ENCODE assay signal across 13 cellular contexts in the genomic region with DNA sequence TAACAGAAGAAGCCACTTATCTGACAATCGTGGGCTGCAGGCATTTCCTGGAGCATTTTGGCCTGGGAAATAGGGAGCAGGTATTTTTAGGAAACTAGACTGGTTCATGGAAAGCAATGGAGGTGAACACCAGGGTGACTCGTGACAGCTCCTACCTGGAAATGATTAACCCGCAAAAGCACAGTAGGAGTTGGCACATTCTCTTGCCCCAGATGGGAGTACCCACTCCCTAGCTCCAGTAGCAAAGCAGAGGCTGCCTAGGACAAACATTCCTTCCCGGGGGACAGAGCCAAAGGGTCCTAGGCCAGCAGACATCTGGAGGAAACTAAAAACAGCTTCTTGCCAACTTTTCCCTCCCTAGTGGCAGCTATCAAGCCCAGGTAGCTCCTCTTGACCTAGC.
"Had no signal": no experiment of that assay in that cellular context is flagged by ENCODE, and none has a peak within 500 bp of the region (broad histone marks: within the 10 kb centered on the region; RNA-seq: fewer than 3 reads in every experiment).

No MANE protein-coding gene starts in this region.

- H3K27ac ChIP-seq: gastroesophageal sphincter, tibial artery, uterus had no signal

- H3K36me3 ChIP-seq: gastroesophageal sphincter, heart right ventricle, tibial artery, uterus had no signal

- H3K36me3 Mint-ChIP-seq: activated naive CD8-positive, alpha-beta T cell treated with anti-CD3 and anti-CD28 coated beads, Interleukin-2, amount 10 ng/mL, durations not matched to agents 7 days and 5 days; WTC11 had no signal

- H3K4me1 ChIP-seq: uterus had no signal

- H3K9me3 Mint-ChIP-seq: activated naive CD8-positive, alpha-beta T cell treated with anti-CD3 and anti-CD28 coated beads, Interleukin-2, amount 10 ng/mL, durations not matched to agents 7 days and 5 days; stimulated activated effector memory CD8-positive, alpha-beta T cell treated with anti-CD3 and anti-CD28 coated beads, Interleukin-12 subunit alpha, Interleukin-12 subunit beta, amount 100 ng/mL, for 72 hours; T-helper 1 cell treated with Interleukin-12 subunit alpha and Interleukin-12 subunit beta and Interleukin-4 antibody, amounts not matched to agents 30 μg/mL and 1 μg/mL, for 36 hours; WTC11 had no signal

- H3K27ac Mint-ChIP-seq: activated naive CD8-positive, alpha-beta T cell treated with anti-CD3 and anti-CD28 coated beads, Interleukin-2, amount 10 ng/mL, durations not matched to agents 7 days and 5 days; stimulated activated effector memory CD8-positive, alpha-beta T cell treated with anti-CD3 and anti-CD28 coated beads, Interleukin-12 subunit alpha, Interleukin-12 subunit beta, amount 100 ng/mL, for 72 hours; WTC11 had no signal

- H3K4me3 ChIP-seq: gastroesophageal sphincter, tibial artery, uterus had no signal

- H3K27me3 ChIP-seq: gastroesophageal sphincter, tibial artery, uterus had no signal

- ATAC-seq: gastroesophageal sphincter, heart right ventricle, WTC11 had no signal

- H3K9me3 ChIP-seq: gastroesophageal sphincter, heart right ventricle, tibial artery, uterus had no signal

- DNase-seq: activated CD4-positive, alpha-beta T cell treated with anti-CD3 and anti-CD28 coated beads for 48 hours; activated naive CD4-positive, alpha-beta T cell; activated naive CD8-positive, alpha-beta T cell treated with anti-CD3 and anti-CD28 coated beads, Interleukin-2, amount 10 ng/mL, durations not matched to agents 7 days and 5 days; cortex of kidney; heart right ventricle; stimulated activated CD4-positive, alpha-beta T cell treated with anti-CD3 and anti-CD28 coated beads, Interleukin-12 subunit alpha, Interleukin-12 subunit beta, amount 100 ng/mL, for 4 hours; stimulated activated CD4-positive, alpha-beta T cell treated with anti-CD3 and anti-CD28 coated beads, Interleukin-2, amount 100 ng/mL, for 24 hours; tibial artery; uterus had no signal

- H3K4me3 Mint-ChIP-seq: WTC11 had no signal
